In genomic region chr1:41950820-41951219, GRCh38 we compare ENCODE assay signal across 16 cellular contexts. TPM values are rescaled to one million over a fixed set of nuclear protein-coding genes. Genes with fewer than 3 reads are reported as not detected.
DNase-seq lines count a peak whose midpoint lies in the region; ATAC-seq and TF ChIP-seq lines count a peak whose summit lies in the region.
"Had no signal": no experiment of that assay in that cellular context is flagged by ENCODE, and none has a peak within 500 bp of the region (broad histone marks: within the 10 kb centered on the region; RNA-seq: fewer than 3 reads in every experiment).

No MANE protein-coding gene starts in this region.

- H3K36me3 ChIP-seq in mammary epithelial cell (ENCODE audit: insufficient read depth, low read length) (no peaks in the 10 kb centered on the region), breast epithelium (no peaks in the 10 kb centered on the region), lower lobe of right lung (no peaks in the 10 kb centered on the region), vagina (no peaks in the 10 kb centered on the region)
- H3K36me3 ChIP-seq: left ventricle myocardium inferior, SJCRH30 had no signal

- H2AFZ ChIP-seq in mammary epithelial cell (ENCODE audit: low read depth, low read length): no peak overlapping the region

- no TSS peak for BruUV-seq in mammary epithelial cell (replicated peaks; lab: Mats Ljungman, UMichigan)

- DNase-seq in mammary epithelial cell (peak; percentile 88), breast epithelium (ENCODE audit: low spot score in 2 of 2) (no peak), astrocyte of the hippocampus (ENCODE audit: low read depth, low spot score) (peak; percentile 57), lower lobe of right lung (no peak), vagina (ENCODE audit: extremely low spot score in 2 of 2) (no peak)
- DNase-seq: activated CD4-positive, CD25-positive, alpha-beta regulatory T cell treated with anti-CD3 and anti-CD28 coated beads, Interleukin-2, amount 50 U/mL, for 72 hours; KBM-7; left ventricle myocardium inferior; NCI-H1092; NCI-H526 treated with DMSO at 0.1 percent for 48 hours; PC-3; SJCRH30; substantia nigra had no signal

- H3K27me3 ChIP-seq in mammary epithelial cell (ENCODE audit: insufficient read depth, low read length) (no peaks in the 10 kb centered on the region), breast epithelium (no peaks in the 10 kb centered on the region), lower lobe of right lung (ENCODE audit: low read depth) (no peaks in the 10 kb centered on the region), vagina (no peaks in the 10 kb centered on the region)
- H3K27me3 ChIP-seq: SJCRH30 had no signal

- no peak for TF ChIP-seq CTCF in mammary epithelial cell (conservative IDR thresholded peaks at IDR 0.05 in 1 of 2, IDR thresholded peaks at IDR 0.05 in 1 of 2; ENCODE audit: extremely low read depth in 1 of 2, insufficient read depth in 1 of 2, low read depth in 1 of 2, low read length in 2 of 2)
- no peak for TF ChIP-seq CTCF in breast epithelium (IDR thresholded peaks at IDR 0.05)
- TF ChIP-seq CTCF in lower lobe of right lung (IDR thresholded peaks at IDR 0.05): no peak
- TF ChIP-seq CTCF in vagina (IDR thresholded peaks at IDR 0.05): no peak

- peaks cover 9% of the 10 kb centered on the region for H3K79me2 ChIP-seq in mammary epithelial cell (ENCODE audit: insufficient read depth, low read length)

- H3K4me1 ChIP-seq in mammary epithelial cell (ENCODE audit: insufficient read depth, low read length) (peaks cover 46% of the 10 kb centered on the region), breast epithelium (peaks cover 0 to 8% of the 10 kb centered on the region in 2 donors), lower lobe of right lung (no peaks in the 10 kb centered on the region), vagina (no peaks in the 10 kb centered on the region)

- ATAC-seq in HG02798 (IDR thresholded peaks at IDR 0.05; ENCODE audit: poor library complexity, unreplicated experiment): peak; percentile 51
- ATAC-seq in lower lobe of right lung: no peak
- no peak for ATAC-seq in GM21723 (IDR thresholded peaks at IDR 0.05; ENCODE audit: unreplicated experiment)
- ATAC-seq: PC-3, sciatic nerve had no signal

- intact Hi-C loops in mammary epithelial cell (cut with micrococcal nuclease): no loop called here
- intact Hi-C loops in breast epithelium (cut with DNase I; ENCODE audit: low total_unique reads): no loop called here
- intact Hi-C loops in lower lobe of right lung (cut with DNase I): no loop called here
- intact Hi-C loops in vagina (cut with DNase I): no loop called here

- no peak overlapping the region for H3K9ac ChIP-seq in mammary epithelial cell (ENCODE audit: insufficient read depth, low read length)

- CTCF ChIA-PET in mammary epithelial cell (lab: Charles Lee; ENCODE audit: low non-redundant PET): no interaction called here

- H3K4me3 ChIP-seq in mammary epithelial cell (replicated peaks in 1 of 3; ENCODE audit: insufficient read depth in 1 of 3, low read depth in 2 of 3, low read length in 3 of 3) (no peak overlapping the region), breast epithelium (no peak overlapping the region), lower lobe of right lung (no peak overlapping the region), vagina (no peak overlapping the region)
- H3K4me3 ChIP-seq: left ventricle myocardium inferior, SJCRH30 had no signal

- H3K4me2 ChIP-seq in mammary epithelial cell (ENCODE audit: insufficient read depth, low read depth, low read length): peak overlapping the region; percentile 8

- no peaks in the 10 kb centered on the region for H4K20me1 ChIP-seq in mammary epithelial cell (ENCODE audit: insufficient read depth, low read length)

- WGBS in mammary epithelial cell (ENCODE audit: low coverage, missing lambda C conversion rate): 0% methylated on average over 1 of the region's 1 CpG

- dilution Hi-C loops in mammary epithelial cell (cut with HindIII; ENCODE audit: low sequenced_read_pairs): no loop called here

- H3K27ac ChIP-seq in mammary epithelial cell (ENCODE audit: insufficient read depth, low read depth, low read length) (peak overlapping the region; percentile 61), breast epithelium (no peak overlapping the region), lower lobe of right lung (no peak overlapping the region), vagina (no peak overlapping the region)
- H3K27ac ChIP-seq: left ventricle myocardium inferior, SJCRH30 had no signal

- TF ChIP-seq POLR2A in breast epithelium (IDR thresholded peaks at IDR 0.05) (no peak), vagina (IDR thresholded peaks at IDR 0.05) (no peak)

- in situ Hi-C loops in mammary epithelial cell (cut with MboI; ENCODE audit: low sequenced_read_pairs in 2 of 2): no loop called here

- no peaks in the 10 kb centered on the region for H3K9me3 ChIP-seq in mammary epithelial cell (replicated peaks; ENCODE audit: insufficient read depth, low read length)
- H3K9me3 ChIP-seq in breast epithelium: no peaks in the 10 kb centered on the region
- H3K9me3 ChIP-seq in lower lobe of right lung: peaks cover 4% of the 10 kb centered on the region
- H3K9me3 ChIP-seq in vagina: no peaks in the 10 kb centered on the region
- H3K9me3 ChIP-seq: SJCRH30 had no signal

RNA-seq across cellular contexts. Expression of gene HIVEP3, which starts 32.1 kb away (rescaled TPM):
- total RNA-seq in mammary epithelial cell (1 to 10 TPM; 4.5 to 7.9 TPM), breast epithelium (10 to 100 TPM in 1 of 3 donors, 1 to 10 TPM in 2; 3.5 to 13.5 (median 9.2) TPM), lower lobe of right lung (11.6 TPM), vagina (2.9 TPM)
- 6.6 TPM for polyA plus RNA-seq in mammary epithelial cell
- polyA minus RNA-seq in mammary epithelial cell: 9.8 TPM

Comparison
In these comparisons a context has a peak if more than half of its experiments do, and no peak if none do; other contexts are left out.
1. DNase-seq: peak in mammary epithelial cell (single experiment) and astrocyte of the hippocampus (single experiment); none in breast epithelium (0 of 2), lower lobe of right lung (single experiment) and vagina (0 of 2).